In genomic region chr21:17763286-17764037, GRCh38 we compare ENCODE assay signal across 15 cellular contexts. TPM values are rescaled to one million over a fixed set of nuclear protein-coding genes. Genes with fewer than 3 reads are reported as not detected.
DNase-seq lines count a peak whose midpoint lies in the region; ATAC-seq, FAIRE-seq and TF ChIP-seq lines count a peak whose summit lies in the region.
"Had no signal": no experiment of that assay in that cellular context is flagged by ENCODE, and none has a peak within 500 bp of the region (broad histone marks: within the 10 kb centered on the region; RNA-seq: fewer than 3 reads in every experiment).

No MANE protein-coding gene starts in this region.

- no peak overlapping the region for H2BK12ac ChIP-seq in trophoblast cell (ENCODE audit: low read length)

- H3K4me2 ChIP-seq in K562 (ENCODE audit: insufficient read depth, low read length) (no peak overlapping the region), trophoblast cell (ENCODE audit: low read length) (no peak overlapping the region)
- H3K4me2 ChIP-seq: BLaER1 treated with 17β-estradiol and CSF1 and Interleukin-3, amounts not matched to agents 10 nM and 100 nM had no signal

- H4K91ac ChIP-seq in trophoblast cell (ENCODE audit: low read depth, low read length), result no peak overlapping the region

- POLR2A ChIA-PET in K562 (lab: Yijun Ruan, JAX), result interaction anchor here (0.8 to 1.1 kb wide), 2 partner anchors 18 to 76 kb away, joined by 3 read pairs; no protein-coding TSS in a partner anchor

- H2AFZ ChIP-seq in K562 (ENCODE audit: low read depth, low read length) (peak overlapping the region; percentile 44; the same call in 1 of the 2 replicates), trophoblast cell (ENCODE audit: insufficient read depth, low read length, poor library complexity) (no peak overlapping the region)

- H3K4me3 ChIP-seq in BE2C (ENCODE audit: low read depth, low read length) (no peak overlapping the region), K562 (no peak overlapping the region), trophoblast cell (ENCODE audit: low read depth, low read length) (no peak overlapping the region)
- H3K4me3 ChIP-seq: BLaER1 treated with 17β-estradiol and CSF1 and Interleukin-3, amounts not matched to agents 10 nM and 100 nM had no signal

- no TSS peak for BruUV-seq in K562 (replicated peaks; lab: Mats Ljungman, UMichigan)

- in situ Hi-C loops in K562 (cut with MboI), result no loop called here

- CTCF ChIA-PET in K562 (lab: Yijun Ruan, JAX; ENCODE audit: low intra/inter-chr PET ratio), result no interaction called here

- DNase-seq in BE2C (peak; percentile 46), K562 (ENCODE audit: extremely low read depth in 1 of 4, low spot score in 3 of 4) (no peak), trophoblast cell (peak; percentile 96 to 98), islet precursor cell (no peak), left cardiac atrium (no peak), GM19240 (ENCODE audit: insufficient read length, low spot score) (no peak)
- DNase-seq: 8988T; AML-193; Calu3; CD4-positive, alpha-beta T cell; DMS 273 treated with DMSO at 0.1 percent for 48 hours; GOT3; H9 had no signal

- no peak overlapping the region for H2AK5ac ChIP-seq in trophoblast cell (ENCODE audit: low read length)

- TF ChIP-seq POLR2A in K562 (conservative IDR thresholded peaks at IDR 0.05), result no peak

- no peaks in the 10 kb centered on the region for H3K79me1 ChIP-seq in trophoblast cell (ENCODE audit: low read length)

- H3K79me2 ChIP-seq in K562 (ENCODE audit: control insufficient read depth, insufficient read depth, low read length) (no peaks in the 10 kb centered on the region), trophoblast cell (ENCODE audit: control insufficient read depth, insufficient read depth, low read length, poor library complexity) (no peaks in the 10 kb centered on the region)

- no peak overlapping the region for H4K8ac ChIP-seq in trophoblast cell (ENCODE audit: low read depth, low read length)

- 4% methylated on average over 9 of the region's 9 CpGs for WGBS in K562 (ENCODE audit: insufficient coverage, low coverage, missing lambda C conversion rate)
- no CpG with 5 or more reads among the region's 9 CpGs for WGBS in trophoblast cell (ENCODE audit: extremely low coverage, insufficient coverage, insufficient read length)

- H3K9me3 ChIP-seq in BE2C (no peaks in the 10 kb centered on the region), K562 (replicated peaks; ENCODE audit: control insufficient read depth, insufficient read depth, low read depth, low read length) (no peaks in the 10 kb centered on the region), trophoblast cell (ENCODE audit: insufficient read depth, low read depth, low read length) (no peaks in the 10 kb centered on the region)

- intact Hi-C loops in K562 (cut with micrococcal nuclease), result no loop called here
- intact Hi-C loops in left cardiac atrium (cut with DNase I), result no loop called here

- no peak overlapping the region for H3K18ac ChIP-seq in trophoblast cell (ENCODE audit: low read length)

- H2BK120ac ChIP-seq in trophoblast cell (ENCODE audit: insufficient read depth, low read length, poor library complexity), result no peak overlapping the region

- H3K27me3 ChIP-seq in BE2C (no peaks in the 10 kb centered on the region), K562 (ENCODE audit: control insufficient read depth in 2 of 2, insufficient read depth in 2 of 2, low read length in 2 of 2) (no peaks in the 10 kb centered on the region; a peak in 1 of 5 replicates), trophoblast cell (ENCODE audit: insufficient read depth, low read length) (no peaks in the 10 kb centered on the region)
- H3K27me3 ChIP-seq: BLaER1 treated with 17β-estradiol and CSF1 and Interleukin-3, amounts not matched to agents 10 nM and 100 nM had no signal

- no peak overlapping the region for H2BK5ac ChIP-seq in trophoblast cell (ENCODE audit: low read depth, low read length, poor library complexity)

- H3K9ac ChIP-seq in K562 (ENCODE audit: insufficient read depth in 1 of 2, low read depth in 2 of 2, low read length in 2 of 2) (no peak overlapping the region), trophoblast cell (ENCODE audit: low read length) (no peak overlapping the region)
- H3K9ac ChIP-seq: BLaER1 treated with 17β-estradiol and CSF1 and Interleukin-3, amounts not matched to agents 10 nM and 100 nM had no signal

- H3K23ac ChIP-seq in trophoblast cell (ENCODE audit: low read length), result no peak overlapping the region

- ATAC-seq in K562 (no peak), esophagus mucosa (peak; percentile 79), left cardiac atrium (no peak)

- no peak for TF ChIP-seq RAD21 in K562 (CRISPR knock-in tag; conservative IDR thresholded peaks at IDR 0.05 in 1 of 2, IDR thresholded peaks at IDR 0.05 in 1 of 2)

- H4K20me1 ChIP-seq in K562 (replicated peaks; ENCODE audit: control insufficient read depth, insufficient read depth, low read length), result no peaks in the 10 kb centered on the region
- H4K20me1 ChIP-seq: BLaER1 treated with 17β-estradiol and CSF1 and Interleukin-3, amounts not matched to agents 10 nM and 100 nM had no signal

- H3K4me1 ChIP-seq in BE2C (no peaks in the 10 kb centered on the region), K562 (replicated peaks in 1 of 2; ENCODE audit: control insufficient read depth in 2 of 2, insufficient read depth in 2 of 2, low read length in 2 of 2) (peaks cover 0 to 8% of the 10 kb centered on the region in 2 experiments; a peak in 1 of 5 replicates), trophoblast cell (ENCODE audit: control insufficient read depth in 1 of 2, insufficient read depth in 2 of 2, low read length in 2 of 2) (no peaks in the 10 kb centered on the region)
- H3K4me1 ChIP-seq: BLaER1 treated with 17β-estradiol and CSF1 and Interleukin-3, amounts not matched to agents 10 nM and 100 nM had no signal

- no peak overlapping the region for H3K4ac ChIP-seq in trophoblast cell (ENCODE audit: low read depth, low read length)

- H4K12ac ChIP-seq in trophoblast cell (ENCODE audit: low read depth, low read length), result no peak overlapping the region

- H3K14ac ChIP-seq in trophoblast cell (ENCODE audit: low read length), result no peak overlapping the region

- no peak for TF ChIP-seq CTCF in BE2C (IDR thresholded peaks at IDR 0.05; ENCODE audit: low read depth, low read length)
- no peak for TF ChIP-seq CTCF in K562 (IDR thresholded peaks at IDR 0.05 in 2 of 3, conservative IDR thresholded peaks at IDR 0.05 in 1 of 3; ENCODE audit: insufficient read depth in 2 of 3, low read depth in 1 of 3, low read length in 3 of 3)

- TF ChIP-seq EP300 in K562 (IDR thresholded peaks at IDR 0.05; ENCODE audit: low read length), result no peak

- FAIRE-seq in K562 (lab: Jason Lieb, UNC), result no peak

- H3K9me1 ChIP-seq in K562 (ENCODE audit: control insufficient read depth, insufficient read depth, low read length), result no peaks in the 10 kb centered on the region

- no peaks in the 10 kb centered on the region for H3K36me3 ChIP-seq in BE2C
- no peaks in the 10 kb centered on the region for H3K36me3 ChIP-seq in K562 (ENCODE audit: control insufficient read depth, insufficient read depth, low read length)
- H3K36me3 ChIP-seq in trophoblast cell (ENCODE audit: control insufficient read depth in 1 of 2, insufficient read depth in 2 of 2, low read length in 2 of 2), result no peaks in the 10 kb centered on the region
- H3K36me3 ChIP-seq: BLaER1 treated with 17β-estradiol and CSF1 and Interleukin-3, amounts not matched to agents 10 nM and 100 nM had no signal

- no peak overlapping the region for H3K27ac ChIP-seq in K562 (ENCODE audit: extremely low read depth, low read depth, low read length)
- H3K27ac ChIP-seq in trophoblast cell (ENCODE audit: low read depth, low read length), result no peak overlapping the region
- H3K27ac ChIP-seq: BLaER1 treated with 17β-estradiol and CSF1 and Interleukin-3, amounts not matched to agents 10 nM and 100 nM had no signal

TF ChIP-seq in K562, 482 proteins besides CTCF, POLR2A, EP300 and RAD21 (continues in another document):
- TF ChIP-seq ZNF449 (CRISPR knock-in tag; IDR thresholded peaks at IDR 0.05) (no peak), WHSC1 (IDR thresholded peaks at IDR 0.05; ENCODE audit: low read length) (no peak), ZNF699 (CRISPR knock-in tag; IDR thresholded peaks at IDR 0.05; ENCODE audit: insufficient replicate concordance) (no peak)

RNA-seq across cellular contexts. Expression of gene C21orf91, which starts 55.7 kb away (rescaled TPM):
- polyA plus RNA-seq in BE2C (2012; ENCODE audit: insufficient read depth, insufficient read length, low read depth), result 8.2 TPM
- total RNA-seq in K562 (2011; cell fraction: chromatin; rRNA removed; ENCODE audit: low replicate concordance), result 7.9 and 28.0 TPM in 2 replicates
- 6.0 and 6.8 TPM in 2 replicates for total RNA-seq in K562 (2011; cell fraction: nucleolus; rRNA removed)
- total RNA-seq in K562 (2011; cell fraction: nucleoplasm; rRNA removed), result 18.4 and 28.8 TPM in 2 replicates
- total RNA-seq in K562 (2014; rRNA removed) (7.5 and 10.6 TPM in 2 replicates), K562 (2014; rRNA removed; fragmentation: Illumina TruSeq; extraction: Trizol) (14.1 and 16.5 TPM in 2 replicates), K562 (2015; rRNA removed; fragmentation: Illumina TruSeq; extraction: Trizol) (11.7 and 14.1 TPM in 2 replicates), K562 (2021) (12.9 and 14.0 TPM in 2 replicates), esophagus mucosa (18.2 TPM), left cardiac atrium (1 to 10 TPM; 9.0 to 9.2 TPM)
- polyA plus RNA-seq in K562 (2011; rRNA removed) (10.2 and 12.1 TPM in 2 replicates), K562 (2014; fragmentation: Illumina TruSeq; extraction: Trizol) (10.4 and 13.6 TPM in 2 replicates), K562 (2014; fragmentation: Nextera tagmentation; extraction: Ambion mirVana) (1 to 10 TPM; 3.9 to 4.4 TPM), K562 (2014; rRNA removed) (7.7 and 7.9 TPM in 2 replicates)
- 2.0 and 3.6 TPM in 2 replicates for polyA plus RNA-seq in K562 (2011; cell fraction: cytosol; rRNA removed)
- 3.6 and 4.6 TPM in 2 replicates for polyA plus RNA-seq in K562 (2011; cell fraction: nucleus; rRNA removed)
- 5.1 and 9.6 TPM in 2 replicates for polyA plus RNA-seq in K562 (2012)
- 24.0 and 27.5 TPM in 2 replicates for polyA minus RNA-seq in K562 (2011; rRNA and poly(A)+ RNA removed)
- polyA minus RNA-seq in K562 (2011; cell fraction: cytosol; rRNA and poly(A)+ RNA removed), result 8.9 and 9.3 TPM in 2 replicates
- polyA minus RNA-seq in K562 (2011; cell fraction: nucleus; rRNA and poly(A)+ RNA removed), result 18.7 and 28.2 TPM in 2 replicates
- 55.9 and 57.7 TPM in 2 replicates for polyA plus RNA-seq in trophoblast cell (2013)

Comparison
In these comparisons a context has a peak if more than half of its experiments do, and no peak if none do; other contexts are left out.
1. DNase-seq: peak in BE2C (single experiment) and trophoblast cell (2 of 2); none in K562 (0 of 4), islet precursor cell (single experiment), left cardiac atrium (single experiment) and GM19240 (single experiment).